In genomic region chr17:59848778-59849177, GRCh38 we compare ENCODE assay signal across 1 cellular context.
TF ChIP-seq lines count a peak whose summit lies in the region.

No MANE protein-coding gene starts in this region.

TF ChIP-seq in GM12878, 131 proteins besides CTCF, POLR2A, EP300 and RAD21 (continued from another document and continues in another):
- TF ChIP-seq, protein P1, sequence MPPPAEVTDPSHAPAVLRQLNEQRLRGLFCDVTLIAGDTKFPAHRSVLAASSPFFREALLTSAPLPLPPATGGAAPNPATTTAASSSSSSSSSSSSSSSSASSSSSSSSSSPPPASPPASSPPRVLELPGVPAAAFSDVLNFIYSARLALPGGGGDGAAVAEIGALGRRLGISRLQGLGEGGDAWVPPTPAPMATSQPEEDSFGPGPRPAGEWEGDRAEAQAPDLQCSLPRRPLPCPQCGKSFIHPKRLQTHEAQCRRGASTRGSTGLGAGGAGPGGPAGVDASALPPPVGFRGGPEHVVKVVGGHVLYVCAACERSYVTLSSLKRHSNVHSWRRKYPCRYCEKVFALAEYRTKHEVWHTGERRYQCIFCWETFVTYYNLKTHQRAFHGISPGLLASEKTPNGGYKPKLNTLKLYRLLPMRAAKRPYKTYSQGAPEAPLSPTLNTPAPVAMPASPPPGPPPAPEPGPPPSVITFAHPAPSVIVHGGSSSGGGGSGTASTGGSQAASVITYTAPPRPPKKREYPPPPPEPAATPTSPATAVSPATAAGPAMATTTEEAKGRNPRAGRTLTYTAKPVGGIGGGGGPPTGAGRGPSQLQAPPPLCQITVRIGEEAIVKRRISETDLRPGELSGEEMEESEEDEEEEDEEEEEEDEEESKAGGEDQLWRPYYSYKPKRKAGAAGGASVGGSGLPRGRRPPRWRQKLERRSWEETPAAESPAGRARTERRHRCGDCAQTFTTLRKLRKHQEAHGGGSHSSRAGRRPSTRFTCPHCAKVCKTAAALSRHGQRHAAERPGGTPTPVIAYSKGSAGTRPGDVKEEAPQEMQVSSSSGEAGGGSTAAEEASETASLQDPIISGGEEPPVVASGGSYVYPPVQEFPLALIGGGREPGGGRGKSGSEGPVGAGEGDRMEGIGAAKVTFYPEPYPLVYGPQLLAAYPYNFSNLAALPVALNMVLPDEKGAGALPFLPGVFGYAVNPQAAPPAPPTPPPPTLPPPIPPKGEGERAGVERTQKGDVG (CRISPR knock-in tag; IDR thresholded peaks at IDR 0.05): no peak
- TF ChIP-seq MTA3 (IDR thresholded peaks at IDR 0.05; ENCODE audit: borderline replicate concordance, low read length) (no peak), TAF1 (IDR thresholded peaks at IDR 0.05; ENCODE audit: borderline replicate concordance, low read depth, low read length) (no peak), RELA (IDR thresholded peaks at IDR 0.05; ENCODE audit: borderline replicate concordance, partially characterized antibody) (no peak), IRF5 (IDR thresholded peaks at IDR 0.05; ENCODE audit: borderline replicate concordance) (no peak), BACH1 (IDR thresholded peaks at IDR 0.05; ENCODE audit: borderline replicate concordance) (no peak), EGR1 (IDR thresholded peaks at IDR 0.05; ENCODE audit: borderline replicate concordance in 1 of 2, low read depth in 2 of 2, low read length in 2 of 2) (no peak), SMC3 (IDR thresholded peaks at IDR 0.05; ENCODE audit: borderline replicate concordance, low read length) (0 out of 2 replicates have a peak, but pooled peaks have one; percentile 17), E2F4 (IDR thresholded peaks at IDR 0.05; ENCODE audit: low read depth, low read length) (no peak), RB1 (IDR thresholded peaks at IDR 0.05; ENCODE audit: borderline replicate concordance) (no peak), EED (IDR thresholded peaks at IDR 0.05; ENCODE audit: low read depth) (peak; percentile 79), ZZZ3 (IDR thresholded peaks at IDR 0.05; ENCODE audit: control insufficient read depth, insufficient read length, low read depth) (no peak), ATF7 (IDR thresholded peaks at IDR 0.05; ENCODE audit: low read depth) (peak; percentile 42; the same call in 1 of the 2 replicates), WRNIP1 (IDR thresholded peaks at IDR 0.05; ENCODE audit: borderline replicate concordance, low read depth, low read length) (no peak), SIN3A (IDR thresholded peaks at IDR 0.05; ENCODE audit: low read depth, low read length) (no peak), DPF2 (IDR thresholded peaks at IDR 0.05) (no peak), PBX3 (IDR thresholded peaks at IDR 0.05; ENCODE audit: insufficient replicate concordance, low read depth, low read length) (no peak), STAT3 (IDR thresholded peaks at IDR 0.05; ENCODE audit: low read depth, low read length) (0 out of 2 replicates have a peak, but pooled peaks have one; percentile 43), TCF12 (IDR thresholded peaks at IDR 0.05; ENCODE audit: low read depth, low read length) (no peak), CHD1 (IDR thresholded peaks at IDR 0.05; ENCODE audit: low read depth, low read length) (no peak), IKZF1 (conservative IDR thresholded peaks at IDR 0.05) (peak; percentile 59; the same call in 1 of the 2 replicates), MEF2A (IDR thresholded peaks at IDR 0.05; ENCODE audit: insufficient read depth, low read depth, low read length) (no peak), HDAC2 (IDR thresholded peaks at IDR 0.05) (no peak), NBN (IDR thresholded peaks at IDR 0.05) (peak; percentile 56), YY1 (IDR thresholded peaks at IDR 0.05; ENCODE audit: low read depth, low read length) (no peak), BCL3 (IDR thresholded peaks at IDR 0.05; ENCODE audit: borderline replicate concordance, insufficient read depth, low read depth, low read length, poor library complexity, severe bottlenecking) (no peak), PKNOX1 (IDR thresholded peaks at IDR 0.05) (no peak), SRF (IDR thresholded peaks at IDR 0.05; ENCODE audit: low read depth in 2 of 2, low read length in 2 of 2) (no peak), JUNB (IDR thresholded peaks at IDR 0.05) (peak; percentile 72), KLF5 (IDR thresholded peaks at IDR 0.05; ENCODE audit: partially characterized antibody) (no peak), RBBP5 (conservative IDR thresholded peaks at IDR 0.05) (no peak), KDM1A (IDR thresholded peaks at IDR 0.05; ENCODE audit: borderline replicate concordance) (no peak), MXI1 (IDR thresholded peaks at IDR 0.05; ENCODE audit: low read depth, low read length) (no peak), PML (IDR thresholded peaks at IDR 0.05; ENCODE audit: low read length) (no peak), ZNF24 (IDR thresholded peaks at IDR 0.05) (peak; percentile 29; the same call in 1 of the 2 replicates), RFX5 (IDR thresholded peaks at IDR 0.05; ENCODE audit: low read depth, low read length) (no peak), NR2C2 (IDR thresholded peaks at IDR 0.05; ENCODE audit: borderline replicate concordance, control insufficient read depth, insufficient read length, low read depth) (no peak), ATF3 (IDR thresholded peaks at IDR 0.05; ENCODE audit: borderline replicate concordance, extremely low read depth, low read depth, low read length) (no peak), SUPT20H (IDR thresholded peaks at IDR 0.05; ENCODE audit: borderline replicate concordance, control insufficient read depth, low read depth, low read length) (no peak), HDAC6 (IDR thresholded peaks at IDR 0.05; ENCODE audit: unreplicated experiment) (no peak), SP1 (IDR thresholded peaks at IDR 0.05; ENCODE audit: low read depth, low read length) (peak; percentile 16), IKZF2 (IDR thresholded peaks at IDR 0.05) (peak; percentile 61 to 75; a peak in 3 of 4 replicates)
- TF ChIP-seq, protein P2, sequence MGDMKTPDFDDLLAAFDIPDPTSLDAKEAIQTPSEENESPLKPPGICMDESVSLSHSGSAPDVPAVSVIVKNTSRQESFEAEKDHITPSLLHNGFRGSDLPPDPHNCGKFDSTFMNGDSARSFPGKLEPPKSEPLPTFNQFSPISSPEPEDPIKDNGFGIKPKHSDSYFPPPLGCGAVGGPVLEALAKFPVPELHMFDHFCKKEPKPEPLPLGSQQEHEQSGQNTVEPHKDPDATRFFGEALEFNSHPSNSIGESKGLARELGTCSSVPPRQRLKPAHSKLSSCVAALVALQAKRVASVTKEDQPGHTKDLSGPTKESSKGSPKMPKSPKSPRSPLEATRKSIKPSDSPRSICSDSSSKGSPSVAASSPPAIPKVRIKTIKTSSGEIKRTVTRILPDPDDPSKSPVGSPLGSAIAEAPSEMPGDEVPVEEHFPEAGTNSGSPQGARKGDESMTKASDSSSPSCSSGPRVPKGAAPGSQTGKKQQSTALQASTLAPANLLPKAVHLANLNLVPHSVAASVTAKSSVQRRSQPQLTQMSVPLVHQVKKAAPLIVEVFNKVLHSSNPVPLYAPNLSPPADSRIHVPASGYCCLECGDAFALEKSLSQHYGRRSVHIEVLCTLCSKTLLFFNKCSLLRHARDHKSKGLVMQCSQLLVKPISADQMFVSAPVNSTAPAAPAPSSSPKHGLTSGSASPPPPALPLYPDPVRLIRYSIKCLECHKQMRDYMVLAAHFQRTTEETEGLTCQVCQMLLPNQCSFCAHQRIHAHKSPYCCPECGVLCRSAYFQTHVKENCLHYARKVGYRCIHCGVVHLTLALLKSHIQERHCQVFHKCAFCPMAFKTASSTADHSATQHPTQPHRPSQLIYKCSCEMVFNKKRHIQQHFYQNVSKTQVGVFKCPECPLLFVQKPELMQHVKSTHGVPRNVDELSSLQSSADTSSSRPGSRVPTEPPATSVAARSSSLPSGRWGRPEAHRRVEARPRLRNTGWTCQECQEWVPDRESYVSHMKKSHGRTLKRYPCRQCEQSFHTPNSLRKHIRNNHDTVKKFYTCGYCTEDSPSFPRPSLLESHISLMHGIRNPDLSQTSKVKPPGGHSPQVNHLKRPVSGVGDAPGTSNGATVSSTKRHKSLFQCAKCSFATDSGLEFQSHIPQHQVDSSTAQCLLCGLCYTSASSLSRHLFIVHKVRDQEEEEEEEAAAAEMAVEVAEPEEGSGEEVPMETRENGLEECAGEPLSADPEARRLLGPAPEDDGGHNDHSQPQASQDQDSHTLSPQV (IDR thresholded peaks at IDR 0.05): no peak
- TF ChIP-seq, protein P3, sequence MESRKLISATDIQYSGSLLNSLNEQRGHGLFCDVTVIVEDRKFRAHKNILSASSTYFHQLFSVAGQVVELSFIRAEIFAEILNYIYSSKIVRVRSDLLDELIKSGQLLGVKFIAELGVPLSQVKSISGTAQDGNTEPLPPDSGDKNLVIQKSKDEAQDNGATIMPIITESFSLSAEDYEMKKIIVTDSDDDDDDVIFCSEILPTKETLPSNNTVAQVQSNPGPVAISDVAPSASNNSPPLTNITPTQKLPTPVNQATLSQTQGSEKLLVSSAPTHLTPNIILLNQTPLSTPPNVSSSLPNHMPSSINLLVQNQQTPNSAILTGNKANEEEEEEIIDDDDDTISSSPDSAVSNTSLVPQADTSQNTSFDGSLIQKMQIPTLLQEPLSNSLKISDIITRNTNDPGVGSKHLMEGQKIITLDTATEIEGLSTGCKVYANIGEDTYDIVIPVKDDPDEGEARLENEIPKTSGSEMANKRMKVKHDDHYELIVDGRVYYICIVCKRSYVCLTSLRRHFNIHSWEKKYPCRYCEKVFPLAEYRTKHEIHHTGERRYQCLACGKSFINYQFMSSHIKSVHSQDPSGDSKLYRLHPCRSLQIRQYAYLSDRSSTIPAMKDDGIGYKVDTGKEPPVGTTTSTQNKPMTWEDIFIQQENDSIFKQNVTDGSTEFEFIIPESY (IDR thresholded peaks at IDR 0.05): no peak
- TF ChIP-seq, protein P4, sequence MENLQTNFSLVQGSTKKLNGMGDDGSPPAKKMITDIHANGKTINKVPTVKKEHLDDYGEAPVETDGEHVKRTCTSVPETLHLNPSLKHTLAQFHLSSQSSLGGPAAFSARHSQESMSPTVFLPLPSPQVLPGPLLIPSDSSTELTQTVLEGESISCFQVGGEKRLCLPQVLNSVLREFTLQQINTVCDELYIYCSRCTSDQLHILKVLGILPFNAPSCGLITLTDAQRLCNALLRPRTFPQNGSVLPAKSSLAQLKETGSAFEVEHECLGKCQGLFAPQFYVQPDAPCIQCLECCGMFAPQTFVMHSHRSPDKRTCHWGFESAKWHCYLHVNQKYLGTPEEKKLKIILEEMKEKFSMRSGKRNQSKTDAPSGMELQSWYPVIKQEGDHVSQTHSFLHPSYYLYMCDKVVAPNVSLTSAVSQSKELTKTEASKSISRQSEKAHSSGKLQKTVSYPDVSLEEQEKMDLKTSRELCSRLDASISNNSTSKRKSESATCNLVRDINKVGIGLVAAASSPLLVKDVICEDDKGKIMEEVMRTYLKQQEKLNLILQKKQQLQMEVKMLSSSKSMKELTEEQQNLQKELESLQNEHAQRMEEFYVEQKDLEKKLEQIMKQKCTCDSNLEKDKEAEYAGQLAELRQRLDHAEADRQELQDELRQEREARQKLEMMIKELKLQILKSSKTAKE (IDR thresholded peaks at IDR 0.05; ENCODE audit: low read depth, poor library complexity, severe bottlenecking): peak; percentile 71
